17 cellular contexts compared by ENCODE assay signal in the genomic region with DNA sequence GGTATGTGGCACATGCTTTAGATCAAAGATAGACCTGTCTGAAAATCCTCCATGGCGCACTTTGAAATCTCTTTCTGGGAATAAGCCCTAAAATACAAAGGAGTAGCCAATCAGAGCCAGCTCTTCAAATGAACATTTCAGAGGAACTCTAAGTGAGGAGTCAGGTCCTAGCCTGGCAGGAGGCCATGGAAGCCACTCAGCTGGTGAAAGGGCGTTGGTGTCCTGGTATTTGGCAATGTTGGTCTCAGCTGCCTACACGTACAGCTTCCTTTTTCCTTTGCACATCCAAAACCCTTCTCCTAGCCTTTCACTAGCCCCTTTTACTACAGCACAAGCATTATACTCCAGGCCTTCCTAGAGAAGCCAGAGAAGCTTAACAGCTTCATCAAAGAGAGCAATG. TPM values are rescaled to one million over a fixed set of nuclear protein-coding genes. Genes with fewer than 3 reads are reported as not detected.
DNase-seq lines count a peak whose midpoint lies in the region; ATAC-seq and TF ChIP-seq lines count a peak whose summit lies in the region.
"Had no signal": no experiment of that assay in that cellular context is flagged by ENCODE, and none has a peak within 500 bp of the region (broad histone marks: within the 10 kb centered on the region; RNA-seq: fewer than 3 reads in every experiment).

No MANE protein-coding gene starts in this region.

- no peak overlapping the region for H3K23ac ChIP-seq in mesendoderm (ENCODE audit: low read length)

- peak overlapping the region; percentile 39 for H3K27ac Mint-ChIP-seq in activated CD4-positive, alpha-beta memory T cell treated with anti-CD3 and anti-CD28 coated beads for 36 hours
- H3K27ac Mint-ChIP-seq in activated CD4-positive, alpha-beta memory T cell treated with anti-CD3 and anti-CD28 coated beads, Interleukin-2, amount 10 ng/mL, durations not matched to agents 7 days and 5 days = no peak overlapping the region
- H3K27ac Mint-ChIP-seq in naive thymus-derived CD4-positive, alpha-beta T cell = peak overlapping the region in 5 of 9 donors; percentile 63 to 80 (median 78)
- H3K27ac Mint-ChIP-seq in activated T-helper 2 cell treated with anti-CD3 and anti-CD28 coated beads, Interferon-gamma antibody, Interleukin-2, Interleukin-4, amounts not matched to agents 10 μg/mL and 5 μg/mL and 100 μg/mL, durations not matched to agents 14 hours and 24 hours and 36 hours = no peak overlapping the region
- H3K27ac Mint-ChIP-seq in type B pancreatic cell = no peak overlapping the region

- peaks cover 35% of the 10 kb centered on the region for H3K36me3 Mint-ChIP-seq in activated CD4-positive, alpha-beta memory T cell treated with anti-CD3 and anti-CD28 coated beads for 36 hours
- H3K36me3 Mint-ChIP-seq in activated CD4-positive, alpha-beta memory T cell treated with anti-CD3 and anti-CD28 coated beads, Interleukin-2, amount 10 ng/mL, durations not matched to agents 7 days and 5 days (ENCODE audit: low read depth) = peaks cover 49% of the 10 kb centered on the region
- peaks cover 17 to 44% (median 27%) of the 10 kb centered on the region in 5 donors for H3K36me3 Mint-ChIP-seq in naive thymus-derived CD4-positive, alpha-beta T cell
- peaks cover 60% of the 10 kb centered on the region for H3K36me3 Mint-ChIP-seq in activated T-helper 2 cell treated with anti-CD3 and anti-CD28 coated beads, Interferon-gamma antibody, Interleukin-2, Interleukin-4, amounts not matched to agents 10 μg/mL and 5 μg/mL and 100 μg/mL, durations not matched to agents 14 hours and 24 hours and 36 hours (ENCODE audit: low read depth)
- peaks cover 36% of the 10 kb centered on the region for H3K36me3 Mint-ChIP-seq in type B pancreatic cell

- H3K79me2 ChIP-seq in mesendoderm (ENCODE audit: control insufficient read depth, insufficient read depth, low read length) = peaks cover 3% of the 10 kb centered on the region

- H2AK5ac ChIP-seq in mesendoderm (ENCODE audit: low read length) = no peak overlapping the region

- no peak for TF ChIP-seq CTCF in type B pancreatic cell (conservative IDR thresholded peaks at IDR 0.05)

- H3K27me3 ChIP-seq in naive thymus-derived CD4-positive, alpha-beta T cell (ENCODE audit: control insufficient read depth in 2 of 2, insufficient read depth in 2 of 2, low read length in 2 of 2) = no peaks in the 10 kb centered on the region
- H3K27me3 ChIP-seq in mesendoderm (ENCODE audit: insufficient read depth, low read length, poor library complexity) = no peaks in the 10 kb centered on the region

- no peak overlapping the region for H2BK15ac ChIP-seq in mesendoderm (replicated peaks; ENCODE audit: low read depth)

- H3K4me3 ChIP-seq in naive thymus-derived CD4-positive, alpha-beta T cell (ENCODE audit: low read length) = no peak overlapping the region
- no peak overlapping the region for H3K4me3 ChIP-seq in mesendoderm (ENCODE audit: low read length)
- H3K4me3 ChIP-seq: A549 had no signal

- CTCF ChIA-PET in activated CD4-positive, alpha-beta memory T cell treated with anti-CD3 and anti-CD28 coated beads for 36 hours (lab: Charles Lee) = interaction anchor here (1.1 kb wide), 2 partner anchors 10 to 280 kb away, joined by 3 read pairs; no protein-coding TSS in a partner anchor
- CTCF ChIA-PET in activated CD4-positive, alpha-beta memory T cell treated with anti-CD3 and anti-CD28 coated beads, Interleukin-2, amount 10 ng/mL, durations not matched to agents 7 days and 5 days (lab: Charles Lee) = interaction anchor here (1.4 kb wide), 1 partner anchor 15 kb away, joined by 4 read pairs; no protein-coding TSS in a partner anchor
- CTCF ChIA-PET in naive thymus-derived CD4-positive, alpha-beta T cell (lab: Charles Lee) = interaction anchor here (1.1 kb wide), 1 partner anchor 13 kb away, joined by 3 read pairs; no protein-coding TSS in a partner anchor

- DNase-seq in activated CD4-positive, alpha-beta memory T cell treated with anti-CD3 and anti-CD28 coated beads for 36 hours = no peak
- no peak for DNase-seq in activated CD4-positive, alpha-beta memory T cell treated with anti-CD3 and anti-CD28 coated beads, Interleukin-2, amount 10 ng/mL, durations not matched to agents 7 days and 5 days
- DNase-seq in MV-4-11 (lab: John Stamatoyannopoulos, UW) = peak; percentile 34
- no peak for DNase-seq in naive thymus-derived CD4-positive, alpha-beta T cell
- no peak for DNase-seq in activated T-helper 2 cell treated with anti-CD3 and anti-CD28 coated beads, Interferon-gamma antibody, Interleukin-2, Interleukin-4, amounts not matched to agents 10 μg/mL and 5 μg/mL and 100 μg/mL, durations not matched to agents 14 hours and 24 hours and 36 hours (ENCODE audit: low spot score)
- DNase-seq in type B pancreatic cell (ENCODE audit: extremely low spot score, unreplicated experiment) = no peak
- DNase-seq in mesendoderm = no peak
- DNase-seq: activated naive CD8-positive, alpha-beta T cell treated with anti-CD3 and anti-CD28 coated beads, Interleukin-2, amount 10 ng/mL, durations not matched to agents 7 days and 5 days; GDM1; HCEC 1CT; islet precursor cell; KG1; NCI-H1436 treated with DMSO at 0.1 percent for 48 hours had no signal

- no peak overlapping the region for H3K27ac ChIP-seq in naive thymus-derived CD4-positive, alpha-beta T cell (ENCODE audit: low read depth, low read length)
- H3K27ac ChIP-seq in mesendoderm (ENCODE audit: low read depth, low read length) = no peak overlapping the region
- H3K27ac ChIP-seq: A549, epithelial cell of prostate had no signal

- no peak overlapping the region for H4K5ac ChIP-seq in mesendoderm (ENCODE audit: low read length)

- H3K27me3 Mint-ChIP-seq in activated CD4-positive, alpha-beta memory T cell treated with anti-CD3 and anti-CD28 coated beads for 36 hours = no peaks in the 10 kb centered on the region
- no peaks in the 10 kb centered on the region for H3K27me3 Mint-ChIP-seq in activated CD4-positive, alpha-beta memory T cell treated with anti-CD3 and anti-CD28 coated beads, Interleukin-2, amount 10 ng/mL, durations not matched to agents 7 days and 5 days
- no peaks in the 10 kb centered on the region for H3K27me3 Mint-ChIP-seq in naive thymus-derived CD4-positive, alpha-beta T cell
- H3K27me3 Mint-ChIP-seq in activated T-helper 2 cell treated with anti-CD3 and anti-CD28 coated beads, Interferon-gamma antibody, Interleukin-2, Interleukin-4, amounts not matched to agents 10 μg/mL and 5 μg/mL and 100 μg/mL, durations not matched to agents 14 hours and 24 hours and 36 hours (ENCODE audit: low read depth) = no peaks in the 10 kb centered on the region
- H3K27me3 Mint-ChIP-seq in type B pancreatic cell = no peaks in the 10 kb centered on the region
- H3K27me3 Mint-ChIP-seq: activated naive CD8-positive, alpha-beta T cell treated with anti-CD3 and anti-CD28 coated beads, Interleukin-2, amount 10 ng/mL, durations not matched to agents 7 days and 5 days; progenitor cell of endocrine pancreas had no signal

- POLR2A ChIA-PET in activated CD4-positive, alpha-beta memory T cell treated with anti-CD3 and anti-CD28 coated beads for 36 hours (lab: Charles Lee) = interaction anchor here (0.6 to 2.6 kb wide), 2 partner anchors 10 to 44 kb away, joined by 4 to 8 read pairs; no protein-coding TSS in a partner anchor
- POLR2A ChIA-PET in activated CD4-positive, alpha-beta memory T cell treated with anti-CD3 and anti-CD28 coated beads, Interleukin-2, amount 10 ng/mL, durations not matched to agents 7 days and 5 days (lab: Charles Lee) = interaction anchor here (0.9 to 1.4 kb wide), 3 partner anchors 10 to 157 kb away, joined by 3 to 4 read pairs (median 4); no protein-coding TSS in a partner anchor
- POLR2A ChIA-PET in naive thymus-derived CD4-positive, alpha-beta T cell (lab: Charles Lee) = interaction anchor here (0.6 to 4.0 kb wide), 6 partner anchors 9 to 67 kb away, joined by 3 to 17 read pairs (median 4); partner anchors contain the start of gene SEC11A

- no peaks in the 10 kb centered on the region for H3K9me3 Mint-ChIP-seq in activated CD4-positive, alpha-beta memory T cell treated with anti-CD3 and anti-CD28 coated beads for 36 hours
- no peaks in the 10 kb centered on the region for H3K9me3 Mint-ChIP-seq in activated CD4-positive, alpha-beta memory T cell treated with anti-CD3 and anti-CD28 coated beads, Interleukin-2, amount 10 ng/mL, durations not matched to agents 7 days and 5 days
- H3K9me3 Mint-ChIP-seq in naive thymus-derived CD4-positive, alpha-beta T cell = no peaks in the 10 kb centered on the region
- H3K9me3 Mint-ChIP-seq in activated T-helper 2 cell treated with anti-CD3 and anti-CD28 coated beads, Interferon-gamma antibody, Interleukin-2, Interleukin-4, amounts not matched to agents 10 μg/mL and 5 μg/mL and 100 μg/mL, durations not matched to agents 14 hours and 24 hours and 36 hours = no peaks in the 10 kb centered on the region
- no peaks in the 10 kb centered on the region for H3K9me3 Mint-ChIP-seq in type B pancreatic cell
- H3K9me3 Mint-ChIP-seq: activated naive CD8-positive, alpha-beta T cell treated with anti-CD3 and anti-CD28 coated beads, Interleukin-2, amount 10 ng/mL, durations not matched to agents 7 days and 5 days had no signal

- H3K4me1 ChIP-seq in naive thymus-derived CD4-positive, alpha-beta T cell (ENCODE audit: control insufficient read depth in 2 of 2, insufficient read depth in 2 of 2, low read length in 2 of 2) = peaks cover 15 to 17% of the 10 kb centered on the region in 2 donors
- H3K4me1 ChIP-seq in mesendoderm (ENCODE audit: control insufficient read depth, low read depth, low read length) = peaks cover 2% of the 10 kb centered on the region

- peaks cover 9% of the 10 kb centered on the region for H3K79me1 ChIP-seq in mesendoderm (ENCODE audit: low read length)

- no peaks in the 10 kb centered on the region for H3K9me3 ChIP-seq in naive thymus-derived CD4-positive, alpha-beta T cell (ENCODE audit: control insufficient read depth in 2 of 3, low read length in 3 of 3)
- H3K9me3 ChIP-seq: A549 had no signal

- no peak overlapping the region for H3K4me3 Mint-ChIP-seq in activated CD4-positive, alpha-beta memory T cell treated with anti-CD3 and anti-CD28 coated beads for 36 hours
- H3K4me3 Mint-ChIP-seq in activated CD4-positive, alpha-beta memory T cell treated with anti-CD3 and anti-CD28 coated beads, Interleukin-2, amount 10 ng/mL, durations not matched to agents 7 days and 5 days = no peak overlapping the region
- H3K4me3 Mint-ChIP-seq in naive thymus-derived CD4-positive, alpha-beta T cell = no peak overlapping the region
- H3K4me3 Mint-ChIP-seq in activated T-helper 2 cell treated with anti-CD3 and anti-CD28 coated beads, Interferon-gamma antibody, Interleukin-2, Interleukin-4, amounts not matched to agents 10 μg/mL and 5 μg/mL and 100 μg/mL, durations not matched to agents 14 hours and 24 hours and 36 hours (ENCODE audit: low read depth) = no peak overlapping the region
- H3K4me3 Mint-ChIP-seq in type B pancreatic cell = no peak overlapping the region
- H3K4me3 Mint-ChIP-seq: activated naive CD8-positive, alpha-beta T cell treated with anti-CD3 and anti-CD28 coated beads, Interleukin-2, amount 10 ng/mL, durations not matched to agents 7 days and 5 days had no signal

- intact Hi-C loops in activated CD4-positive, alpha-beta memory T cell treated with anti-CD3 and anti-CD28 coated beads for 36 hours (cut with micrococcal nuclease) = no loop called here
- intact Hi-C loops in naive thymus-derived CD4-positive, alpha-beta T cell (cut with micrococcal nuclease) = no loop called here
- intact Hi-C loops in activated T-helper 2 cell treated with anti-CD3 and anti-CD28 coated beads, Interferon-gamma antibody, Interleukin-2, Interleukin-4, amounts not matched to agents 10 μg/mL and 5 μg/mL and 100 μg/mL, durations not matched to agents 14 hours and 24 hours and 36 hours (cut with micrococcal nuclease) = no loop called here

- H3K9ac ChIP-seq in mesendoderm (ENCODE audit: low read length) = no peak overlapping the region

- peaks cover 23% of the 10 kb centered on the region for H3K4me1 Mint-ChIP-seq in activated CD4-positive, alpha-beta memory T cell treated with anti-CD3 and anti-CD28 coated beads for 36 hours (ENCODE audit: low read depth)
- peaks cover 34% of the 10 kb centered on the region for H3K4me1 Mint-ChIP-seq in activated CD4-positive, alpha-beta memory T cell treated with anti-CD3 and anti-CD28 coated beads, Interleukin-2, amount 10 ng/mL, durations not matched to agents 7 days and 5 days
- H3K4me1 Mint-ChIP-seq in naive thymus-derived CD4-positive, alpha-beta T cell = peaks cover 15 to 31% (median 28%) of the 10 kb centered on the region in 7 donors
- peaks cover 18% of the 10 kb centered on the region for H3K4me1 Mint-ChIP-seq in activated T-helper 2 cell treated with anti-CD3 and anti-CD28 coated beads, Interferon-gamma antibody, Interleukin-2, Interleukin-4, amounts not matched to agents 10 μg/mL and 5 μg/mL and 100 μg/mL, durations not matched to agents 14 hours and 24 hours and 36 hours (ENCODE audit: low read depth)
- H3K4me1 Mint-ChIP-seq in type B pancreatic cell (ENCODE audit: unreplicated experiment) = peaks cover 10% of the 10 kb centered on the region

- no peak overlapping the region for H2BK120ac ChIP-seq in mesendoderm (ENCODE audit: low read depth, low read length)

- H3K56ac ChIP-seq in mesendoderm (ENCODE audit: low read length) = no peak overlapping the region

- no peak overlapping the region for H3K18ac ChIP-seq in mesendoderm (ENCODE audit: low read length)

- H3K36me3 ChIP-seq in naive thymus-derived CD4-positive, alpha-beta T cell (ENCODE audit: control insufficient read depth in 2 of 3, insufficient read depth in 3 of 3, low read length in 3 of 3) = peaks cover 20 to 76% (median 24%) of the 10 kb centered on the region in 3 experiments
- H3K36me3 ChIP-seq in mesendoderm (ENCODE audit: control insufficient read depth, insufficient read depth, low read length) = peaks cover 28% of the 10 kb centered on the region

- no peak overlapping the region for H3K4ac ChIP-seq in mesendoderm (ENCODE audit: low read depth, low read length)

- no peak overlapping the region for H3K4me2 ChIP-seq in mesendoderm (ENCODE audit: low read length)
- H3K4me2 ChIP-seq: A549 had no signal

- peak; percentile 29 for ATAC-seq in esophagus mucosa
- ATAC-seq in naive thymus-derived CD4-positive, alpha-beta T cell = no peak
- ATAC-seq: A549 had no signal

- H4K8ac ChIP-seq in mesendoderm (ENCODE audit: low read depth, low read length) = no peak overlapping the region

- no CpG with 5 or more reads among the region's 3 CpGs for WGBS in mesendoderm (ENCODE audit: extremely low coverage, insufficient coverage, low lambda C conversion rate)

- H2BK5ac ChIP-seq in mesendoderm (ENCODE audit: low read length) = no peak overlapping the region

RNA-seq across cellular contexts. Expression of gene WDR73, which starts 5.5 kb away (rescaled TPM):
- 10 to 100 TPM; 13.7 to 14.9 TPM for total RNA-seq in activated CD4-positive, alpha-beta memory T cell treated with anti-CD3 and anti-CD28 coated beads for 36 hours
- 10 to 100 TPM; 17.6 to 17.9 TPM for total RNA-seq in activated CD4-positive, alpha-beta memory T cell treated with anti-CD3 and anti-CD28 coated beads, Interleukin-2, amount 10 ng/mL, durations not matched to agents 7 days and 5 days
- total RNA-seq in esophagus mucosa = 23.7 TPM
- total RNA-seq in naive thymus-derived CD4-positive, alpha-beta T cell = 10 to 100 TPM; 26.8 to 47.7 (median 33.1) TPM
- polyA plus RNA-seq in naive thymus-derived CD4-positive, alpha-beta T cell = 10 to 100 TPM; 22.0 to 26.1 TPM
- 20.5 and 21.3 TPM in 2 replicates for total RNA-seq in activated T-helper 2 cell treated with anti-CD3 and anti-CD28 coated beads, Interferon-gamma antibody, Interleukin-2, Interleukin-4, amounts not matched to agents 10 μg/mL and 5 μg/mL and 100 μg/mL, durations not matched to agents 14 hours and 24 hours and 36 hours
- 42.9 and 51.8 TPM in 2 replicates for total RNA-seq in type B pancreatic cell (ENCODE audit: low replicate concordance)
- polyA plus RNA-seq in mesendoderm (2013, experiment 1 of 2) = 18.0 TPM
- 17.9 TPM for polyA plus RNA-seq in mesendoderm (2013, experiment 2 of 2)

RNA-seq across cellular contexts. Expression of gene NMB, which starts 9.5 kb away (rescaled TPM):
- total RNA-seq in activated CD4-positive, alpha-beta memory T cell treated with anti-CD3 and anti-CD28 coated beads for 36 hours = 1 to 10 TPM; 6.2 to 7.8 TPM
- total RNA-seq in activated CD4-positive, alpha-beta memory T cell treated with anti-CD3 and anti-CD28 coated beads, Interleukin-2, amount 10 ng/mL, durations not matched to agents 7 days and 5 days = 1 to 10 TPM; 4.0 to 4.1 TPM
- 12.8 TPM for total RNA-seq in esophagus mucosa
- 1 to 10 TPM; 1.2 to 3.1 (median 2.9) TPM for total RNA-seq in naive thymus-derived CD4-positive, alpha-beta T cell
- polyA plus RNA-seq in naive thymus-derived CD4-positive, alpha-beta T cell = 1 to 10 TPM; 4.2 to 5.2 TPM
- total RNA-seq in activated T-helper 2 cell treated with anti-CD3 and anti-CD28 coated beads, Interferon-gamma antibody, Interleukin-2, Interleukin-4, amounts not matched to agents 10 μg/mL and 5 μg/mL and 100 μg/mL, durations not matched to agents 14 hours and 24 hours and 36 hours = 2.5 and 3.0 TPM in 2 replicates
- 7.4 and 8.2 TPM in 2 replicates for total RNA-seq in type B pancreatic cell (ENCODE audit: low replicate concordance)
- 7.9 TPM for polyA plus RNA-seq in mesendoderm (2013, experiment 1 of 2)
- 8.2 TPM for polyA plus RNA-seq in mesendoderm (2013, experiment 2 of 2)

RNA-seq across cellular contexts. Expression of gene ZSCAN2, which starts 47.7 kb away (rescaled TPM):
- 1 to 10 TPM; 7.5 to 9.5 TPM for total RNA-seq in activated CD4-positive, alpha-beta memory T cell treated with anti-CD3 and anti-CD28 coated beads for 36 hours
- total RNA-seq in activated CD4-positive, alpha-beta memory T cell treated with anti-CD3 and anti-CD28 coated beads, Interleukin-2, amount 10 ng/mL, durations not matched to agents 7 days and 5 days = 10 to 100 TPM; 10.8 to 10.9 TPM
- total RNA-seq in esophagus mucosa (0.92 TPM), type B pancreatic cell (ENCODE audit: low replicate concordance) (18.4 and 26.2 TPM in 2 replicates)
- 10 to 100 TPM in 2 of 5 experiments, 1 to 10 TPM in 3; 4.8 to 13.0 (median 6.8) TPM for total RNA-seq in naive thymus-derived CD4-positive, alpha-beta T cell
- polyA plus RNA-seq in naive thymus-derived CD4-positive, alpha-beta T cell = 10 to 100 TPM in 1 of 2 donors, 1 to 10 TPM in 1; 4.9 to 10.9 TPM
- 10.1 and 10.6 TPM in 2 replicates for total RNA-seq in activated T-helper 2 cell treated with anti-CD3 and anti-CD28 coated beads, Interferon-gamma antibody, Interleukin-2, Interleukin-4, amounts not matched to agents 10 μg/mL and 5 μg/mL and 100 μg/mL, durations not matched to agents 14 hours and 24 hours and 36 hours
- 17.3 TPM for polyA plus RNA-seq in mesendoderm (2013, experiment 1 of 2)
- polyA plus RNA-seq in mesendoderm (2013, experiment 2 of 2) = 16.7 TPM

Comparison
In these comparisons a context has a peak if more than half of its experiments do, and no peak if none do; other contexts are left out.
1. H3K27ac Mint-ChIP-seq: peak in activated CD4-positive, alpha-beta memory T cell treated with anti-CD3 and anti-CD28 coated beads for 36 hours (single experiment) and naive thymus-derived CD4-positive, alpha-beta T cell (5 of 9); none in activated CD4-positive, alpha-beta memory T cell treated with anti-CD3 and anti-CD28 coated beads, Interleukin-2, amount 10 ng/mL, durations not matched to agents 7 days and 5 days (single experiment), activated T-helper 2 cell treated with anti-CD3 and anti-CD28 coated beads, Interferon-gamma antibody, Interleukin-2, Interleukin-4, amounts not matched to agents 10 μg/mL and 5 μg/mL and 100 μg/mL, durations not matched to agents 14 hours and 24 hours and 36 hours (single experiment) and type B pancreatic cell (single experiment).